Comparison of ENCODE assay signal across 1 cellular context in genomic region chr20:324177-325042, GRCh38.
TF ChIP-seq lines count a peak whose summit lies in the region.

No MANE protein-coding gene starts in this region.

TF ChIP-seq in HepG2, 621 proteins besides CTCF, POLR2A, EP300 and RAD21 (continued from another document and continues in another):
- TF ChIP-seq ZBED4 (CRISPR knock-in tag; IDR thresholded peaks at IDR 0.05; ENCODE audit: borderline replicate concordance) (peak; percentile 84; the same call in 1 of the 2 replicates), KDM5B (CRISPR knock-in tag; IDR thresholded peaks at IDR 0.05; ENCODE audit: borderline replicate concordance) (peak; percentile 97), MEF2D (CRISPR knock-in tag; IDR thresholded peaks at IDR 0.05) (no peak; the same call in none of the 2 replicates), ZNF33B (CRISPR knock-in tag; IDR thresholded peaks at IDR 0.05) (no peak; the same call in none of the 2 replicates), CSRNP1 (CRISPR knock-in tag; IDR thresholded peaks at IDR 0.05) (peak; percentile 99; the same call in 1 of the 2 replicates), ZFP90 (CRISPR knock-in tag; IDR thresholded peaks at IDR 0.05; ENCODE audit: borderline replicate concordance) (peak; percentile 89), XBP1 (CRISPR knock-in tag; IDR thresholded peaks at IDR 0.05) (peak; percentile 72; the same call in 1 of the 2 replicates), ZNF331 (CRISPR knock-in tag; IDR thresholded peaks at IDR 0.05) (peak; percentile 95), AGO2 (optimal IDR thresholded peaks at IDR 0.05; ENCODE audit: low read depth, low read length) (peak; percentile 98), ZSCAN12 (CRISPR knock-in tag; IDR thresholded peaks at IDR 0.05) (peak; percentile 98), ZNF775 (CRISPR knock-in tag; IDR thresholded peaks at IDR 0.05; ENCODE audit: borderline replicate concordance) (peak; percentile 97), ZNF264 (CRISPR knock-in tag; IDR thresholded peaks at IDR 0.05) (peak; percentile 96), HOXA7 (CRISPR knock-in tag; IDR thresholded peaks at IDR 0.05) (peak; percentile 89; the same call in 1 of the 2 replicates), ZNF619 (CRISPR knock-in tag; IDR thresholded peaks at IDR 0.05) (peak; percentile 87), ZFYVE20 (CRISPR knock-in tag; IDR thresholded peaks at IDR 0.05; ENCODE audit: borderline replicate concordance, low read depth) (peak; percentile 96), ZMYM4 (CRISPR knock-in tag; IDR thresholded peaks at IDR 0.05) (peak; percentile 94), FOXM1 (CRISPR knock-in tag; IDR thresholded peaks at IDR 0.05) (peak; percentile 65; the same call in 1 of the 2 replicates), ZNF281 (CRISPR knock-in tag; IDR thresholded peaks at IDR 0.05; ENCODE audit: borderline replicate concordance) (peak; percentile 94), MYNN (CRISPR knock-in tag; IDR thresholded peaks at IDR 0.05; ENCODE audit: low read depth) (no peak; the same call in 1 of the 2 replicates), POGK (CRISPR knock-in tag; conservative IDR thresholded peaks at IDR 0.05) (peak; percentile 99), SP1 (IDR thresholded peaks at IDR 0.05) (no peak), SP1 (CRISPR knock-in tag; IDR thresholded peaks at IDR 0.05) (peak; percentile 99), ZNF674 (CRISPR knock-in tag; IDR thresholded peaks at IDR 0.05; ENCODE audit: low read depth) (peak; percentile 66; the same call in 1 of the 2 replicates), MAFF (IDR thresholded peaks at IDR 0.05; ENCODE audit: low read depth, low read length) (no peak), CEBPB (IDR thresholded peaks at IDR 0.05; ENCODE audit: borderline replicate concordance, low read depth, low read length) (no peak), THAP9 (CRISPR knock-in tag; IDR thresholded peaks at IDR 0.05; ENCODE audit: borderline replicate concordance) (peak; percentile 82; the same call in 1 of the 2 replicates), HMG20A (CRISPR knock-in tag; IDR thresholded peaks at IDR 0.05; ENCODE audit: borderline replicate concordance) (peak; percentile 58; the same call in 1 of the 2 replicates), ZNF512B (CRISPR knock-in tag; IDR thresholded peaks at IDR 0.05; ENCODE audit: borderline replicate concordance) (peak; percentile 38; the same call in 1 of the 2 replicates), ZUFSP (CRISPR knock-in tag; IDR thresholded peaks at IDR 0.05; ENCODE audit: borderline replicate concordance) (no peak), HOXA3 (CRISPR knock-in tag; IDR thresholded peaks at IDR 0.05) (peak; percentile 95), TOE1 (CRISPR knock-in tag; IDR thresholded peaks at IDR 0.05) (peak; percentile 81; the same call in 1 of the 2 replicates), MBNL3 (CRISPR knock-in tag; conservative IDR thresholded peaks at IDR 0.05) (no peak; the same call in 1 of the 2 replicates), ZSCAN21 (CRISPR knock-in tag; IDR thresholded peaks at IDR 0.05; ENCODE audit: borderline replicate concordance) (peak; percentile 99), ZNF570 (CRISPR knock-in tag; IDR thresholded peaks at IDR 0.05; ENCODE audit: borderline replicate concordance) (peak; percentile 78), ZNF274 (CRISPR knock-in tag; IDR thresholded peaks at IDR 0.05) (peak; percentile 96), LBX2 (CRISPR knock-in tag; IDR thresholded peaks at IDR 0.05; ENCODE audit: borderline replicate concordance) (peak; percentile 89; the same call in 1 of the 2 replicates), TEAD2 (CRISPR knock-in tag; IDR thresholded peaks at IDR 0.05) (peak; percentile 94)
